Comparison of ENCODE assay signal across 10 cellular contexts in genomic region chr17:82101767-82102679, GRCh38. TPM values are rescaled to one million over a fixed set of nuclear protein-coding genes. Genes with fewer than 3 reads are reported as not detected.
A peak's percentile ranks its signal among the peaks of the same experiment; 100 is the strongest.
DNase-seq lines count a peak whose midpoint lies in the region; ATAC-seq and TF ChIP-seq lines count a peak whose summit lies in the region.
"Had no signal": no experiment of that assay in that cellular context is flagged by ENCODE, and none has a peak within 500 bp of the region (broad histone marks: within the 10 kb centered on the region; RNA-seq: fewer than 3 reads in every experiment).

No MANE protein-coding gene starts in this region.

- TF ChIP-seq CTCF in mucosa of descending colon (IDR thresholded peaks at IDR 0.05), result no peak
- TF ChIP-seq CTCF in type B pancreatic cell (conservative IDR thresholded peaks at IDR 0.05), result no peak
- no peak for TF ChIP-seq CTCF in endothelial cell (IDR thresholded peaks at IDR 0.05; ENCODE audit: unreplicated experiment)

- peak overlapping the region; percentile 4 for H3K4me3 Mint-ChIP-seq in activated naive CD4-positive, alpha-beta T cell treated with anti-CD3 and anti-CD28 coated beads, Interleukin-2, amount 50 U/mL, for 24 hours
- no peak overlapping the region for H3K4me3 Mint-ChIP-seq in activated T-helper 1 cell treated with anti-CD3 and anti-CD28 coated beads, Interleukin-12 subunit alpha, Interleukin-12 subunit beta, Interleukin-2, Interleukin-4 antibody, amounts not matched to agents 30 ng/mL and 10 ng/mL and 1 ng/mL, durations not matched to agents 14 hours and 24 hours and 36 hours
- H3K4me3 Mint-ChIP-seq in type B pancreatic cell (peak overlapping the region; percentile 31), endothelial cell (ENCODE audit: unreplicated experiment) (no peak overlapping the region)
- H3K4me3 Mint-ChIP-seq: activated T-helper 17 cell treated with anti-CD3 and anti-CD28 coated beads, Interleukin-2, amount 50 U/mL, for 72 hours had no signal

- H3K27me3 ChIP-seq in H7 (ENCODE audit: control insufficient read depth, insufficient read depth, low read length), result no peaks in the 10 kb centered on the region
- H3K27me3 ChIP-seq: tibial artery had no signal

- H3K4me1 Mint-ChIP-seq in activated naive CD4-positive, alpha-beta T cell treated with anti-CD3 and anti-CD28 coated beads, Interleukin-2, amount 50 U/mL, for 24 hours, result peaks cover 21% of the 10 kb centered on the region
- H3K4me1 Mint-ChIP-seq in activated T-helper 1 cell treated with anti-CD3 and anti-CD28 coated beads, Interleukin-12 subunit alpha, Interleukin-12 subunit beta, Interleukin-2, Interleukin-4 antibody, amounts not matched to agents 30 ng/mL and 10 ng/mL and 1 ng/mL, durations not matched to agents 14 hours and 24 hours and 36 hours (ENCODE audit: low read depth), result peaks cover 11% of the 10 kb centered on the region
- H3K4me1 Mint-ChIP-seq in type B pancreatic cell (ENCODE audit: unreplicated experiment) (peaks cover 13% of the 10 kb centered on the region), endothelial cell (ENCODE audit: unreplicated experiment) (peaks cover 13% of the 10 kb centered on the region)
- H3K4me1 Mint-ChIP-seq: activated T-helper 17 cell treated with anti-CD3 and anti-CD28 coated beads, Interleukin-2, amount 50 U/mL, for 72 hours had no signal

- H3K9me3 Mint-ChIP-seq in activated naive CD4-positive, alpha-beta T cell treated with anti-CD3 and anti-CD28 coated beads, Interleukin-2, amount 50 U/mL, for 24 hours, result no peaks in the 10 kb centered on the region
- H3K9me3 Mint-ChIP-seq in activated T-helper 1 cell treated with anti-CD3 and anti-CD28 coated beads, Interleukin-12 subunit alpha, Interleukin-12 subunit beta, Interleukin-2, Interleukin-4 antibody, amounts not matched to agents 30 ng/mL and 10 ng/mL and 1 ng/mL, durations not matched to agents 14 hours and 24 hours and 36 hours, result no peaks in the 10 kb centered on the region
- H3K9me3 Mint-ChIP-seq in type B pancreatic cell (no peaks in the 10 kb centered on the region), endothelial cell (ENCODE audit: unreplicated experiment) (no peaks in the 10 kb centered on the region)
- H3K9me3 Mint-ChIP-seq: activated T-helper 17 cell treated with anti-CD3 and anti-CD28 coated beads, Interleukin-2, amount 50 U/mL, for 72 hours had no signal

- no peaks in the 10 kb centered on the region for H3K36me3 Mint-ChIP-seq in activated naive CD4-positive, alpha-beta T cell treated with anti-CD3 and anti-CD28 coated beads, Interleukin-2, amount 50 U/mL, for 24 hours
- H3K36me3 Mint-ChIP-seq in activated T-helper 1 cell treated with anti-CD3 and anti-CD28 coated beads, Interleukin-12 subunit alpha, Interleukin-12 subunit beta, Interleukin-2, Interleukin-4 antibody, amounts not matched to agents 30 ng/mL and 10 ng/mL and 1 ng/mL, durations not matched to agents 14 hours and 24 hours and 36 hours (ENCODE audit: low read depth), result peaks cover 4% of the 10 kb centered on the region
- H3K36me3 Mint-ChIP-seq in type B pancreatic cell (no peaks in the 10 kb centered on the region), endothelial cell (ENCODE audit: low read depth, unreplicated experiment) (peaks cover 4% of the 10 kb centered on the region)

- H3K27ac Mint-ChIP-seq in activated naive CD4-positive, alpha-beta T cell treated with anti-CD3 and anti-CD28 coated beads, Interleukin-2, amount 50 U/mL, for 24 hours, result no peak overlapping the region
- H3K27ac Mint-ChIP-seq in activated T-helper 1 cell treated with anti-CD3 and anti-CD28 coated beads, Interleukin-12 subunit alpha, Interleukin-12 subunit beta, Interleukin-2, Interleukin-4 antibody, amounts not matched to agents 30 ng/mL and 10 ng/mL and 1 ng/mL, durations not matched to agents 14 hours and 24 hours and 36 hours, result peak overlapping the region; percentile 44
- H3K27ac Mint-ChIP-seq in type B pancreatic cell, result peak overlapping the region; percentile 64
- no peak overlapping the region for H3K27ac Mint-ChIP-seq in endothelial cell (ENCODE audit: unreplicated experiment)
- H3K27ac Mint-ChIP-seq: activated T-helper 17 cell treated with anti-CD3 and anti-CD28 coated beads, Interleukin-2, amount 50 U/mL, for 72 hours had no signal

- peaks cover 46% of the 10 kb centered on the region for H3K4me1 ChIP-seq in mucosa of descending colon (ENCODE audit: low read depth)

- H3K4me3 ChIP-seq in mucosa of descending colon (no peak overlapping the region), H7 (ENCODE audit: insufficient read depth, low read depth, low read length) (no peak overlapping the region)
- H3K4me3 ChIP-seq: tibial artery had no signal

- no peaks in the 10 kb centered on the region for H3K27me3 Mint-ChIP-seq in activated naive CD4-positive, alpha-beta T cell treated with anti-CD3 and anti-CD28 coated beads, Interleukin-2, amount 50 U/mL, for 24 hours
- H3K27me3 Mint-ChIP-seq in activated T-helper 1 cell treated with anti-CD3 and anti-CD28 coated beads, Interleukin-12 subunit alpha, Interleukin-12 subunit beta, Interleukin-2, Interleukin-4 antibody, amounts not matched to agents 30 ng/mL and 10 ng/mL and 1 ng/mL, durations not matched to agents 14 hours and 24 hours and 36 hours (ENCODE audit: insufficient read depth), result no peaks in the 10 kb centered on the region
- H3K27me3 Mint-ChIP-seq in type B pancreatic cell (no peaks in the 10 kb centered on the region), endothelial cell (ENCODE audit: unreplicated experiment) (peaks cover 7% of the 10 kb centered on the region)
- H3K27me3 Mint-ChIP-seq: activated T-helper 17 cell treated with anti-CD3 and anti-CD28 coated beads, Interleukin-2, amount 50 U/mL, for 72 hours had no signal

- intact Hi-C loops in activated T-helper 1 cell treated with anti-CD3 and anti-CD28 coated beads, Interleukin-12 subunit alpha, Interleukin-12 subunit beta, Interleukin-2, Interleukin-4 antibody, amounts not matched to agents 30 ng/mL and 10 ng/mL and 1 ng/mL, durations not matched to agents 14 hours and 24 hours and 36 hours (cut with micrococcal nuclease), result no loop called here
- intact Hi-C loops in mucosa of descending colon (cut with DNase I, micrococcal nuclease), result no loop called here

- ATAC-seq in mucosa of descending colon, result no peak
- ATAC-seq: activated T-helper 17 cell treated with anti-CD3 and anti-CD28 coated beads, Interleukin-2, amount 50 U/mL, for 72 hours had no signal

- H3K36me3 ChIP-seq in mucosa of descending colon (ENCODE audit: low read depth), result no peaks in the 10 kb centered on the region
- H3K36me3 ChIP-seq in H7 (replicated peaks; ENCODE audit: control insufficient read depth, insufficient read depth, low read length), result no peaks in the 10 kb centered on the region
- H3K36me3 ChIP-seq: tibial artery had no signal

- DNase-seq in activated naive CD4-positive, alpha-beta T cell treated with Interleukin-2 at 50 U/mL for 16 hours, result no peak
- DNase-seq in activated T-helper 1 cell treated with anti-CD3 and anti-CD28 coated beads, Interleukin-12 subunit alpha, Interleukin-12 subunit beta, Interleukin-2, Interleukin-4 antibody, amounts not matched to agents 30 ng/mL and 10 ng/mL and 1 ng/mL, durations not matched to agents 14 hours and 24 hours and 36 hours (ENCODE audit: low spot score), result no peak
- DNase-seq in mucosa of descending colon, result peak in 2 of 3 donors; percentile 45 to 65
- DNase-seq in type B pancreatic cell (ENCODE audit: extremely low spot score, unreplicated experiment), result no peak
- DNase-seq in H7, result no peak
- DNase-seq in endothelial cell (ENCODE audit: low spot score), result no peak
- no peak for DNase-seq in NCI-H1436 treated with DMSO at 0.1 percent for 48 hours (lab: John Stamatoyannopoulos, UW)
- DNase-seq: tibial artery had no signal

- H3K9me3 ChIP-seq in mucosa of descending colon, result no peaks in the 10 kb centered on the region
- H3K9me3 ChIP-seq: tibial artery had no signal

RNA-seq across cellular contexts. Expression of gene FASN, which starts 4.0 kb away (rescaled TPM):
- total RNA-seq in activated T-helper 1 cell treated with anti-CD3 and anti-CD28 coated beads, Interleukin-12 subunit alpha, Interleukin-12 subunit beta, Interleukin-2, Interleukin-4 antibody, amounts not matched to agents 30 ng/mL and 10 ng/mL and 1 ng/mL, durations not matched to agents 14 hours and 24 hours and 36 hours, result 415 and 421 TPM in 2 replicates
- total RNA-seq in mucosa of descending colon (100 to 1,000 TPM in 2 of 3 donors, 10 to 100 TPM in 1; 87.2 to 115 (median 102) TPM), type B pancreatic cell (ENCODE audit: low replicate concordance) (228 and 326 TPM in 2 replicates), endothelial cell (ENCODE audit: unreplicated experiment) (400 TPM)
- total RNA-seq in H7 (2014; rRNA removed; shearing (Covaris generic)), result 201 and 257 TPM in 2 replicates

RNA-seq across cellular contexts. Expression of gene DUS1L, which starts 36.4 kb away (rescaled TPM):
- total RNA-seq in activated T-helper 1 cell treated with anti-CD3 and anti-CD28 coated beads, Interleukin-12 subunit alpha, Interleukin-12 subunit beta, Interleukin-2, Interleukin-4 antibody, amounts not matched to agents 30 ng/mL and 10 ng/mL and 1 ng/mL, durations not matched to agents 14 hours and 24 hours and 36 hours, result 231 and 235 TPM in 2 replicates
- total RNA-seq in mucosa of descending colon, result 100 to 1,000 TPM in 2 of 3 donors, 10 to 100 TPM in 1; 99.8 to 143 (median 138) TPM
- total RNA-seq in type B pancreatic cell (ENCODE audit: low replicate concordance), result 97.0 and 97.1 TPM in 2 replicates
- total RNA-seq in H7 (2014; rRNA removed; shearing (Covaris generic)), result 114 and 129 TPM in 2 replicates
- 74.1 TPM for total RNA-seq in endothelial cell (ENCODE audit: unreplicated experiment)

RNA-seq across cellular contexts. Expression of gene GPS1, which starts 50.3 kb away (rescaled TPM):
- 112 and 124 TPM in 2 replicates for total RNA-seq in activated T-helper 1 cell treated with anti-CD3 and anti-CD28 coated beads, Interleukin-12 subunit alpha, Interleukin-12 subunit beta, Interleukin-2, Interleukin-4 antibody, amounts not matched to agents 30 ng/mL and 10 ng/mL and 1 ng/mL, durations not matched to agents 14 hours and 24 hours and 36 hours
- 10 to 100 TPM; 73.6 to 81.6 (median 80.4) TPM for total RNA-seq in mucosa of descending colon
- total RNA-seq in type B pancreatic cell (ENCODE audit: low replicate concordance), result 111 and 112 TPM in 2 replicates
- 205 and 248 TPM in 2 replicates for total RNA-seq in H7 (2014; rRNA removed; shearing (Covaris generic))
- total RNA-seq in endothelial cell (ENCODE audit: unreplicated experiment), result 80.0 TPM

RNA-seq across cellular contexts. Expression of gene RFNG, which starts 50.4 kb away (rescaled TPM):
- total RNA-seq in activated T-helper 1 cell treated with anti-CD3 and anti-CD28 coated beads, Interleukin-12 subunit alpha, Interleukin-12 subunit beta, Interleukin-2, Interleukin-4 antibody, amounts not matched to agents 30 ng/mL and 10 ng/mL and 1 ng/mL, durations not matched to agents 14 hours and 24 hours and 36 hours, result 24.1 and 26.8 TPM in 2 replicates
- total RNA-seq in mucosa of descending colon (10 to 100 TPM; 30.7 to 37.9 (median 30.9) TPM), type B pancreatic cell (ENCODE audit: low replicate concordance) (35.9 and 43.4 TPM in 2 replicates), endothelial cell (ENCODE audit: unreplicated experiment) (19.7 TPM)
- total RNA-seq in H7 (2014; rRNA removed; shearing (Covaris generic)), result 43.0 and 50.8 TPM in 2 replicates

Comparison
In these comparisons a context has a peak if more than half of its experiments do, and no peak if none do; other contexts are left out.
1. H3K27ac Mint-ChIP-seq: peak in activated T-helper 1 cell treated with anti-CD3 and anti-CD28 coated beads, Interleukin-12 subunit alpha, Interleukin-12 subunit beta, Interleukin-2, Interleukin-4 antibody, amounts not matched to agents 30 ng/mL and 10 ng/mL and 1 ng/mL, durations not matched to agents 14 hours and 24 hours and 36 hours (single experiment) and type B pancreatic cell (single experiment); none in activated naive CD4-positive, alpha-beta T cell treated with anti-CD3 and anti-CD28 coated beads, Interleukin-2, amount 50 U/mL, for 24 hours (single experiment) and endothelial cell (single experiment).
2. H3K4me3 Mint-ChIP-seq: peak in activated naive CD4-positive, alpha-beta T cell treated with anti-CD3 and anti-CD28 coated beads, Interleukin-2, amount 50 U/mL, for 24 hours (single experiment) and type B pancreatic cell (single experiment); none in activated T-helper 1 cell treated with anti-CD3 and anti-CD28 coated beads, Interleukin-12 subunit alpha, Interleukin-12 subunit beta, Interleukin-2, Interleukin-4 antibody, amounts not matched to agents 30 ng/mL and 10 ng/mL and 1 ng/mL, durations not matched to agents 14 hours and 24 hours and 36 hours (single experiment) and endothelial cell (single experiment).
3. DNase-seq: peak in mucosa of descending colon (2 of 3); none in activated naive CD4-positive, alpha-beta T cell treated with Interleukin-2 at 50 U/mL for 16 hours (single experiment), activated T-helper 1 cell treated with anti-CD3 and anti-CD28 coated beads, Interleukin-12 subunit alpha, Interleukin-12 subunit beta, Interleukin-2, Interleukin-4 antibody, amounts not matched to agents 30 ng/mL and 10 ng/mL and 1 ng/mL, durations not matched to agents 14 hours and 24 hours and 36 hours (single experiment), type B pancreatic cell (single experiment), H7 (single experiment), endothelial cell (single experiment) and NCI-H1436 treated with DMSO at 0.1 percent for 48 hours (single experiment).